ENCODE assay signal across 15 cellular contexts in the genomic region with DNA sequence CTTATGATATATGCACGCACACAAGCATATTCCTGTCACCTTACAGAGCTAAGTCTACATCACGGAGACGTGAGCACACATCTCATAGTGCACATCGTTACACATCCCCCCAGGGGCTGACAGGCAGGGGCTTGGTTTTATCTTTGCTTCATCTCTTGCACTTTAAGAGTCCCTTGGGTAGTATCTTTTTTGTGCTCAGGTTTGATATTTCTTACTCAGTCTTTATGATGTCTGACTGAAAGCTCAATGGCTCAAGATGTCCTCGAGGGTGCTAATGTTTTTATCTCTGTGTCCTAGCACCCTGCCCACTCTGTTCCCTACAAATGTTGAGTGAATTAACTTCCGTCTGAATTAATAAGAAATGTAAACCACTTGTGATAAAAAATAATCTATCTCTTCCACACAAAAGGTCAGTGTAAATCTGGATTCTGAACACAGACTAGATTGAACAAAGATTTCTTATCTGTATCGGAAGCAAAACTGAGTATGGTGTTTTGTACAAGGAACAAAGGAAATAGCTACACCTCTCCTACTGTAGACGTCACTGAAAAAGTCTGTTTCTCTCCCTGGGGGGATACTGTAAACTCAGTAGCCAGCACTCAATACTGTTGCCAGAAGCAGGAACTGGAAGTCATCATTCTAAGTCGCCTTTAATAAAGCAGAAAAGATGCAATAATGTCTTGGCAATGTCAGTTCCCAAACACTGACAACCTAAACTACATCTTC.
"Had no signal": no experiment of that assay in that cellular context is flagged by ENCODE, and none has a peak within 500 bp of the region (broad histone marks: within the 10 kb centered on the region; RNA-seq: fewer than 3 reads in every experiment).

No MANE protein-coding gene starts in this region.

- H3K4me3 ChIP-seq: gastrocnemius medialis, left lung, prostate gland, spleen had no signal

- ATAC-seq: activated T-cell treated with anti-CD3 and anti-CD28 coated beads, Interleukin-2, amount 50 U/mL, for 72 hours; gastrocnemius medialis; left lung; sciatic nerve; stimulated activated naive CD8-positive, alpha-beta T cell treated with anti-CD3 and anti-CD28 coated beads, Interleukin-15, amount 100 ng/mL, for 72 hours had no signal

- H3K27ac ChIP-seq: gastrocnemius medialis, prostate gland had no signal

- H3K27me3 ChIP-seq: gastrocnemius medialis, left lung, spleen had no signal

- DNase-seq: activated CD4-positive, alpha-beta T cell treated with anti-CD3 and anti-CD28 coated beads, Interleukin-2, amount 10 ng/mL, durations not matched to agents 7 days and 5 days; activated CD4-positive, CD25-positive, alpha-beta regulatory T cell; activated CD8-positive, alpha-beta memory T cell treated with anti-CD3 and anti-CD28 coated beads, Interleukin-2, amount 50 U/mL, for 48 hours; activated naive CD8-positive, alpha-beta T cell treated with anti-CD3 and anti-CD28 coated beads, Interleukin-2, amount 10 ng/mL, durations not matched to agents 7 days and 5 days; activated T-cell treated with anti-CD3 and anti-CD28 coated beads, Interleukin-2, amount 50 U/mL, for 72 hours; effector memory CD4-positive, alpha-beta T cell; gastrocnemius medialis; left lung; mesenchymal stem cell; nephron progenitor cell; spleen; stimulated activated CD4-positive, alpha-beta T cell treated with anti-CD3 and anti-CD28 coated beads, Interleukin-1b, Interleukin-23, amount 100 ng/mL, for 48 hours; stimulated activated naive CD8-positive, alpha-beta T cell treated with anti-CD3 and anti-CD28 coated beads, Interleukin-15, amount 100 ng/mL, for 72 hours had no signal

- H3K9me3 ChIP-seq: gastrocnemius medialis, left lung, prostate gland, spleen had no signal

- H3K4me1 ChIP-seq: gastrocnemius medialis, left lung, prostate gland, spleen had no signal

- H3K36me3 ChIP-seq: gastrocnemius medialis, left lung, prostate gland, spleen had no signal
